ENCODE assay signal across 8 cellular contexts in the genomic region with DNA sequence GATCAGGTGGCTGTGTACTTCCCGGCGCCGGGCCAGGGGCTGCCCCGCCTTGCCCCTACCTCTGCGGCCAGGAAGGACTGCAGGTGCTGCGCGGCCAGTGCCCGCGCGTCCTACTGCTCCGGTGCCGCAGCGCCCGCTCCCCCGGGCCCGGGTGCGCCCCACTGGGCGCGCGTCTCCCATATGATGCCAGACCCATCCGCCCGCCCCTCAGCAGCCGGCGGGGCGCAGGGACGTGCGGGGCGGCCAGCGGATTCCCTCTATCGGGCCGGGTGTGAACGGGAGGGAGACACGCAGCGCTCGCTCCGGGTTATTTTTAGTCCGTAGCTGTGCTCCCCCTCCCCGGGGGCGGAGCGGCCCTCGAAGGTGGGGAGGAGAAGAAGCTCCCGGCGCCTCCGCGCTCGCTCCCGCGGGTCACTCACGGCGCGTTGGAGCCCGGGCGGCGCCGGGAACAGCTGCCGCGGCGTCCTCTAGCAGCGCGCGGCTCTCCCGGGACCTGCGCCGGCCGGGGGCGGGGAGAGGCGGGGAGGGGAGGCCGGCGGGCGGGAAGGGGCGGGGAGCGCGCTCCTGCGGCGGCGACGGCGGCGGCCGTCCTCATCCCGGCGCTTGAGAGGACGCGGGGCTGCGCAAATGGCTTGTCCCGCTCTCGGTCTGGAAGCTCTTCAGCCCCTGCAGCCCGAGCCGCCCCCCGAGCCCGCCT.
DNase-seq lines count a peak whose midpoint lies in the region; ATAC-seq and TF ChIP-seq lines count a peak whose summit lies in the region.

No MANE protein-coding gene starts in this region.

- H3K36me3 Mint-ChIP-seq in glutamatergic neuron (ENCODE audit: unreplicated experiment), result peaks cover 4% of the 10 kb centered on the region
- no peaks in the 10 kb centered on the region for H3K36me3 Mint-ChIP-seq in CD4-positive, alpha-beta T cell (ENCODE audit: low read depth)
- no peaks in the 10 kb centered on the region for H3K36me3 Mint-ChIP-seq in activated naive CD4-positive, alpha-beta T cell treated with anti-CD3 and anti-CD28 coated beads for 36 hours (ENCODE audit: low read depth)

- CTCF ChIA-PET in CD4-positive, alpha-beta T cell (lab: Charles Lee), result no interaction called here
- CTCF ChIA-PET in activated naive CD4-positive, alpha-beta T cell treated with anti-CD3 and anti-CD28 coated beads for 36 hours (lab: Charles Lee), result interaction anchor here (0.5 kb wide), 1 partner anchor 37 kb away, joined by 3 read pairs; no protein-coding TSS in a partner anchor

- H4K20me1 ChIP-seq in MM.1S (ENCODE audit: insufficient read depth, low read length), result no peaks in the 10 kb centered on the region

- intact Hi-C loops in CD4-positive, alpha-beta T cell (cut with DNase I, micrococcal nuclease), result no loop called here
- intact Hi-C loops in activated naive CD4-positive, alpha-beta T cell treated with anti-CD3 and anti-CD28 coated beads for 36 hours (cut with micrococcal nuclease), result no loop called here

- H3K27ac Mint-ChIP-seq in glutamatergic neuron (ENCODE audit: unreplicated experiment), result no peak overlapping the region
- no peak overlapping the region for H3K27ac Mint-ChIP-seq in CD4-positive, alpha-beta T cell
- H3K27ac Mint-ChIP-seq in activated naive CD4-positive, alpha-beta T cell treated with anti-CD3 and anti-CD28 coated beads for 36 hours, result no peak overlapping the region

- no peaks in the 10 kb centered on the region for H3K9me3 ChIP-seq in MM.1S (replicated peaks; ENCODE audit: insufficient read depth, low read length)
- no peaks in the 10 kb centered on the region for H3K9me3 ChIP-seq in CD4-positive, alpha-beta T cell (ENCODE audit: control insufficient read depth, low read length)

- peak overlapping the region; percentile 88 for H2AFZ ChIP-seq in MM.1S (ENCODE audit: low read length)

- TF ChIP-seq CTCF in MM.1S (IDR thresholded peaks at IDR 0.05; ENCODE audit: low read length) (no peak), glutamatergic neuron (IDR thresholded peaks at IDR 0.05; ENCODE audit: partially characterized antibody, unreplicated experiment) (no peak), omental fat pad (IDR thresholded peaks at IDR 0.05) (no peak)
- TF ChIP-seq CTCF in CD4-positive, alpha-beta T cell (IDR thresholded peaks at IDR 0.05), result no peak

- H3K27me3 ChIP-seq in MM.1S (replicated peaks; ENCODE audit: insufficient read depth, low read length), result no peaks in the 10 kb centered on the region
- peaks cover 48% of the 10 kb centered on the region for H3K27me3 ChIP-seq in CD4-positive, alpha-beta T cell (ENCODE audit: control insufficient read depth, insufficient read depth, low read length)

- peak overlapping the region; percentile 31; the same call in 1 of the 2 replicates for H3K9ac ChIP-seq in MM.1S (ENCODE audit: low read length)

- H3K4me3 ChIP-seq in MM.1S (ENCODE audit: low read length), result peak overlapping the region; percentile 70

- peaks cover 24% of the 10 kb centered on the region for H3K4me1 Mint-ChIP-seq in glutamatergic neuron (ENCODE audit: low read depth, unreplicated experiment)
- H3K4me1 Mint-ChIP-seq in CD4-positive, alpha-beta T cell (ENCODE audit: low read depth), result no peaks in the 10 kb centered on the region
- H3K4me1 Mint-ChIP-seq in activated naive CD4-positive, alpha-beta T cell treated with anti-CD3 and anti-CD28 coated beads for 36 hours (ENCODE audit: low read depth), result no peaks in the 10 kb centered on the region

- peak overlapping the region; percentile 97 for H3K4me2 ChIP-seq in MM.1S (ENCODE audit: low read depth, low read length)

- no peak overlapping the region for H3K27ac ChIP-seq in MM.1S (ENCODE audit: low read length)
- no peak overlapping the region for H3K27ac ChIP-seq in CD4-positive, alpha-beta T cell (ENCODE audit: low read depth, low read length)

- peak; percentile 85 for DNase-seq in EH (ENCODE audit: low read depth)
- peak; percentile 65 for DNase-seq in MM.1S
- peak; percentile 47 for DNase-seq in UCSD-AML1 (lab: John Stamatoyannopoulos, UW; ENCODE audit: unreplicated experiment)
- peak; percentile 83 for DNase-seq in glutamatergic neuron
- no peak for DNase-seq in omental fat pad (ENCODE audit: low spot score)
- no peak for DNase-seq in CD4-positive, alpha-beta T cell
- no peak for DNase-seq in activated naive CD4-positive, alpha-beta T cell treated with anti-CD3 and anti-CD28 coated beads for 36 hours

- peaks cover 3% of the 10 kb centered on the region for H3K27me3 Mint-ChIP-seq in glutamatergic neuron (ENCODE audit: unreplicated experiment)
- H3K27me3 Mint-ChIP-seq in CD4-positive, alpha-beta T cell, result peaks cover 53% of the 10 kb centered on the region
- H3K27me3 Mint-ChIP-seq in activated naive CD4-positive, alpha-beta T cell treated with anti-CD3 and anti-CD28 coated beads for 36 hours (ENCODE audit: low read depth), result peaks cover 40% of the 10 kb centered on the region

- no peaks in the 10 kb centered on the region for H3F3A ChIP-seq in MM.1S (ENCODE audit: insufficient read depth, low read length)

- peak overlapping the region; percentile 81 for H3K4me3 Mint-ChIP-seq in glutamatergic neuron (ENCODE audit: unreplicated experiment)
- no peak overlapping the region for H3K4me3 Mint-ChIP-seq in CD4-positive, alpha-beta T cell
- H3K4me3 Mint-ChIP-seq in activated naive CD4-positive, alpha-beta T cell treated with anti-CD3 and anti-CD28 coated beads for 36 hours, result no peak overlapping the region

- ATAC-seq in omental fat pad (ENCODE audit: low FRiP score) (peak; percentile 85), GM21619 (IDR thresholded peaks at IDR 0.05; ENCODE audit: unreplicated experiment) (no peak)
- no peak for ATAC-seq in CD4-positive, alpha-beta T cell (ENCODE audit: poor library complexity)

- no peaks in the 10 kb centered on the region for H3K9me2 ChIP-seq in MM.1S (replicated peaks; ENCODE audit: insufficient read depth, low read length)

- H3K36me3 ChIP-seq in MM.1S (replicated peaks; ENCODE audit: insufficient read depth, low read length), result no peaks in the 10 kb centered on the region

- no peaks in the 10 kb centered on the region for H3K4me1 ChIP-seq in MM.1S (ENCODE audit: low read length)

- H3K79me2 ChIP-seq in MM.1S (ENCODE audit: low read length), result no peaks in the 10 kb centered on the region

- POLR2A ChIA-PET in CD4-positive, alpha-beta T cell (lab: Charles Lee), result no interaction called here

- peaks cover 8% of the 10 kb centered on the region for H3K9me3 Mint-ChIP-seq in glutamatergic neuron (ENCODE audit: unreplicated experiment)
- no peaks in the 10 kb centered on the region for H3K9me3 Mint-ChIP-seq in CD4-positive, alpha-beta T cell
- peaks cover 1% of the 10 kb centered on the region for H3K9me3 Mint-ChIP-seq in activated naive CD4-positive, alpha-beta T cell treated with anti-CD3 and anti-CD28 coated beads for 36 hours

Comparison
In these comparisons a context has a peak if more than half of its experiments do, and no peak if none do; other contexts are left out.
1. DNase-seq: peak in EH (single experiment), MM.1S (single experiment), UCSD-AML1 (single experiment) and glutamatergic neuron (single experiment); none in omental fat pad (single experiment), CD4-positive, alpha-beta T cell (0 of 10) and activated naive CD4-positive, alpha-beta T cell treated with anti-CD3 and anti-CD28 coated beads for 36 hours (single experiment).